Comparison of ENCODE assay signal across 12 cellular contexts in the genomic region with DNA sequence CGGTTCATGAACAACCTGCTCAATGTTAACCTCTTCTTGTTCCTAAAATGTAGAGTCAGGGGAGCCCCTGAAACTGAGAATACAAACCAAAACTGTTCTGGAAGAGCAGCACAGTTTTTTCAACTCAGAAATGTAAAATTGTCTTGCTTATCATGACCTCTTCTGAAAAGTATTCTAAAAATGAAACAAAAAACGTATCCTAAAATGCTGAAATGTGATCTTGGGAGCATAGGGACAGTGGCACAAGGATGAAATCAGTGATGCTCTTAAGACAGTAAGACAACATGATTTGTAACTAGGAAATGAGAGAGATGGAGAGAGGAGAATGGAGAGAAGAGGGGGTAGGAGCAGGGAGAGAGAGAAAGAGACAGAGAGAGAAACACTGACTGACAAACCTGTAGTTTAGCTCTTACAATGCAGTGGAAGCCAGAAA.
DNase-seq lines count a peak whose midpoint lies in the region; ATAC-seq and TF ChIP-seq lines count a peak whose summit lies in the region.
"Had no signal": no experiment of that assay in that cellular context is flagged by ENCODE, and none has a peak within 500 bp of the region (broad histone marks: within the 10 kb centered on the region; RNA-seq: fewer than 3 reads in every experiment).

No MANE protein-coding gene starts in this region.

- DNase-seq in GM03348 (ENCODE audit: low spot score) (peak; percentile 25), NK-92 (lab: John Stamatoyannopoulos, UW; ENCODE audit: unreplicated experiment) (no peak), inferior parietal cortex (ENCODE audit: extremely low spot score) (no peak), germinal center (ENCODE audit: low spot score) (no peak)
- DNase-seq: anterior cingulate cortex; left cardiac atrium; stimulated activated CD4-positive, alpha-beta T cell treated with anti-CD3 and anti-CD28 coated beads, Interleukin-4, amount 100 ng/mL, for 24 hours had no signal

- peaks cover 0 to 3% of the 10 kb centered on the region in 2 donors for H3K36me3 ChIP-seq in muscle layer of duodenum (ENCODE audit: control insufficient read depth in 1 of 2, insufficient read depth in 2 of 2, low read length in 2 of 2)

- H3K9me3 ChIP-seq in muscle layer of duodenum (ENCODE audit: control insufficient read depth in 1 of 2, low read length in 2 of 2): no peaks in the 10 kb centered on the region

- H3K27me3 ChIP-seq in muscle layer of duodenum (ENCODE audit: low read depth, low read length): no peaks in the 10 kb centered on the region

- peak; percentile 52 for ATAC-seq in GM21529 (IDR thresholded peaks at IDR 0.05; ENCODE audit: unreplicated experiment)
- ATAC-seq in GM18861 (IDR thresholded peaks at IDR 0.05; ENCODE audit: unreplicated experiment): no peak

- no peak overlapping the region for H3K4me3 ChIP-seq in muscle layer of duodenum (ENCODE audit: low read depth in 1 of 2, low read length in 2 of 2)
- H3K4me3 ChIP-seq: SK-N-MC had no signal

- H3K27ac ChIP-seq in VCaP (peak overlapping the region; percentile 57), muscle layer of duodenum (ENCODE audit: low read length) (peak overlapping the region; percentile 4)
- H3K27ac ChIP-seq: SK-N-MC had no signal

- peaks cover 14 to 27% of the 10 kb centered on the region in 2 donors for H3K4me1 ChIP-seq in muscle layer of duodenum (ENCODE audit: control insufficient read depth in 1 of 2, insufficient read depth in 2 of 2, low read length in 2 of 2)

- TF ChIP-seq CTCF in VCaP (conservative IDR thresholded peaks at IDR 0.05): no peak
